Comparison of ENCODE assay signal across 8 cellular contexts in genomic region chr10:119198438-119198837, GRCh38. TPM values are rescaled to one million over a fixed set of nuclear protein-coding genes. Genes with fewer than 3 reads are reported as not detected.
DNase-seq lines count a peak whose midpoint lies in the region; ATAC-seq and TF ChIP-seq lines count a peak whose summit lies in the region.

No MANE protein-coding gene starts in this region.

- POLR2A ChIA-PET in WTC11 (lab: Charles Lee), result no interaction called here

- H3K4me1 ChIP-seq in heart right ventricle, result peaks cover 0 to 19% (median 0%) of the 10 kb centered on the region in 9 donors

- no peaks in the 10 kb centered on the region for H3K36me3 Mint-ChIP-seq in WTC11
- no peaks in the 10 kb centered on the region for H3K36me3 Mint-ChIP-seq in T-helper 2 cell treated with Interferon-gamma antibody and Interleukin-4, amounts not matched to agents 5 μg/mL and 100 μg/mL, for 36 hours (ENCODE audit: low read depth)

- no peak overlapping the region for H3K4me3 ChIP-seq in heart right ventricle
- H3K4me3 ChIP-seq in fibroblast of mammary gland (ENCODE audit: control insufficient read depth, low read depth, low read length), result no peak overlapping the region

- no peaks in the 10 kb centered on the region for H3K9me3 Mint-ChIP-seq in WTC11
- H3K9me3 Mint-ChIP-seq in T-helper 2 cell treated with Interferon-gamma antibody and Interleukin-4, amounts not matched to agents 5 μg/mL and 100 μg/mL, for 36 hours, result no peaks in the 10 kb centered on the region

- H3K9me3 ChIP-seq in heart right ventricle, result no peaks in the 10 kb centered on the region

- DNase-seq in heart right ventricle, result no peak
- no peak for DNase-seq in Right ventricle myocardium superior
- peak; percentile 51 for DNase-seq in WTC11 (ENCODE audit: low spot score)
- no peak for DNase-seq in fibroblast of mammary gland (ENCODE audit: low read depth)
- peak; percentile 8 for DNase-seq in stimulated activated naive CD4-positive, alpha-beta T cell treated with Interleukin-2 at 50 U/mL for 16 hours (lab: John Stamatoyannopoulos, UW)
- no peak for DNase-seq in NCI-H526 (lab: John Stamatoyannopoulos, UW)
- DNase-seq in T-helper 2 cell treated with Interferon-gamma antibody and Interleukin-4, amounts not matched to agents 5 μg/mL and 100 μg/mL, for 36 hours (ENCODE audit: low spot score), result no peak
- DNase-seq in NCI-H2029 (lab: John Stamatoyannopoulos, UW), result no peak

- intact Hi-C loops in heart right ventricle (cut with DNase I) (loop anchor here in 8 of 10 donors (2.0 to 5.0 kb wide), 6 partner anchors 246 to 344 kb away; partner anchors contain the start of gene RGS10 (in 4 of the 8)), Right ventricle myocardium superior (cut with DNase I) (loop anchor here (2.0 kb wide), 1 partner anchor 246 kb away; no protein-coding TSS in a partner anchor)

- CTCF ChIA-PET in WTC11 (lab: Charles Lee), result interaction anchor here (0.6 to 4.4 kb wide), 57 partner anchors 9 to 472 kb away, joined by 3 to 95 read pairs (median 6); partner anchors contain the start of genes DENND10, GRK5, SFXN4 and TIAL1

- no peaks in the 10 kb centered on the region for H3K36me3 ChIP-seq in heart right ventricle

- TF ChIP-seq CTCF in heart right ventricle (IDR thresholded peaks at IDR 0.05) (peak in 6 of 9 donors; percentile 13 to 45 (median 36)), WTC11 (IDR thresholded peaks at IDR 0.05) (peak; percentile 47), fibroblast of mammary gland (conservative IDR thresholded peaks at IDR 0.05; ENCODE audit: control insufficient read depth, insufficient read depth, low read depth, low read length) (peak; percentile 45)

- no peaks in the 10 kb centered on the region; the same call in 1 of the 2 replicates for H3K27me3 Mint-ChIP-seq in WTC11 (ENCODE audit: low read depth)
- no peaks in the 10 kb centered on the region for H3K27me3 Mint-ChIP-seq in T-helper 2 cell treated with Interferon-gamma antibody and Interleukin-4, amounts not matched to agents 5 μg/mL and 100 μg/mL, for 36 hours (ENCODE audit: low read depth)

- H3K27ac ChIP-seq in heart right ventricle, result no peak overlapping the region

- ATAC-seq in heart right ventricle (peak in 1 of 8 donors; percentile 10), Right ventricle myocardium superior (ENCODE audit: poor library complexity) (no peak), WTC11 (peak; percentile 70)

- WGBS in heart right ventricle, 2 donors, result 48 to 55% methylated on average over 7 of the region's 7 CpGs

- peaks cover 0 to 4% (median 0%) of the 10 kb centered on the region in 7 donors for H3K27me3 ChIP-seq in heart right ventricle

- H3K4me3 Mint-ChIP-seq in WTC11, result no peak overlapping the region
- H3K4me3 Mint-ChIP-seq in T-helper 2 cell treated with Interferon-gamma antibody and Interleukin-4, amounts not matched to agents 5 μg/mL and 100 μg/mL, for 36 hours, result no peak overlapping the region

- H3K4me1 Mint-ChIP-seq in WTC11, result peaks cover 9% of the 10 kb centered on the region
- H3K4me1 Mint-ChIP-seq in T-helper 2 cell treated with Interferon-gamma antibody and Interleukin-4, amounts not matched to agents 5 μg/mL and 100 μg/mL, for 36 hours (ENCODE audit: low read depth), result peaks cover 26% of the 10 kb centered on the region

- H3K27ac Mint-ChIP-seq in WTC11, result no peak overlapping the region
- H3K27ac Mint-ChIP-seq in T-helper 2 cell treated with Interferon-gamma antibody and Interleukin-4, amounts not matched to agents 5 μg/mL and 100 μg/mL, for 36 hours, result no peak overlapping the region

TF ChIP-seq in WTC11, 78 proteins besides CTCF, POLR2A, EP300 and RAD21 (continues in another document):
- TF ChIP-seq ZBTB43 (CRISPR knock-in tag; IDR thresholded peaks at IDR 0.05) (no peak), ATF1 (CRISPR knock-in tag; IDR thresholded peaks at IDR 0.05) (no peak), SMAD4 (CRISPR knock-in tag; IDR thresholded peaks at IDR 0.05) (no peak), ZNF396 (CRISPR knock-in tag; IDR thresholded peaks at IDR 0.05; ENCODE audit: borderline replicate concordance) (no peak), NFYB (CRISPR knock-in tag; conservative IDR thresholded peaks at IDR 0.05; ENCODE audit: low read depth) (no peak), ZBTB21 (CRISPR knock-in tag; IDR thresholded peaks at IDR 0.05; ENCODE audit: borderline replicate concordance) (no peak)
- TF ChIP-seq, protein P1, sequence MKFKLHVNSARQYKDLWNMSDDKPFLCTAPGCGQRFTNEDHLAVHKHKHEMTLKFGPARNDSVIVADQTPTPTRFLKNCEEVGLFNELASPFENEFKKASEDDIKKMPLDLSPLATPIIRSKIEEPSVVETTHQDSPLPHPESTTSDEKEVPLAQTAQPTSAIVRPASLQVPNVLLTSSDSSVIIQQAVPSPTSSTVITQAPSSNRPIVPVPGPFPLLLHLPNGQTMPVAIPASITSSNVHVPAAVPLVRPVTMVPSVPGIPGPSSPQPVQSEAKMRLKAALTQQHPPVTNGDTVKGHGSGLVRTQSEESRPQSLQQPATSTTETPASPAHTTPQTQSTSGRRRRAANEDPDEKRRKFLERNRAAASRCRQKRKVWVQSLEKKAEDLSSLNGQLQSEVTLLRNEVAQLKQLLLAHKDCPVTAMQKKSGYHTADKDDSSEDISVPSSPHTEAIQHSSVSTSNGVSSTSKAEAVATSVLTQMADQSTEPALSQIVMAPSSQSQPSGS (CRISPR knock-in tag; IDR thresholded peaks at IDR 0.05; ENCODE audit: borderline replicate concordance, low read depth), result no peak
- TF ChIP-seq, protein P2, sequence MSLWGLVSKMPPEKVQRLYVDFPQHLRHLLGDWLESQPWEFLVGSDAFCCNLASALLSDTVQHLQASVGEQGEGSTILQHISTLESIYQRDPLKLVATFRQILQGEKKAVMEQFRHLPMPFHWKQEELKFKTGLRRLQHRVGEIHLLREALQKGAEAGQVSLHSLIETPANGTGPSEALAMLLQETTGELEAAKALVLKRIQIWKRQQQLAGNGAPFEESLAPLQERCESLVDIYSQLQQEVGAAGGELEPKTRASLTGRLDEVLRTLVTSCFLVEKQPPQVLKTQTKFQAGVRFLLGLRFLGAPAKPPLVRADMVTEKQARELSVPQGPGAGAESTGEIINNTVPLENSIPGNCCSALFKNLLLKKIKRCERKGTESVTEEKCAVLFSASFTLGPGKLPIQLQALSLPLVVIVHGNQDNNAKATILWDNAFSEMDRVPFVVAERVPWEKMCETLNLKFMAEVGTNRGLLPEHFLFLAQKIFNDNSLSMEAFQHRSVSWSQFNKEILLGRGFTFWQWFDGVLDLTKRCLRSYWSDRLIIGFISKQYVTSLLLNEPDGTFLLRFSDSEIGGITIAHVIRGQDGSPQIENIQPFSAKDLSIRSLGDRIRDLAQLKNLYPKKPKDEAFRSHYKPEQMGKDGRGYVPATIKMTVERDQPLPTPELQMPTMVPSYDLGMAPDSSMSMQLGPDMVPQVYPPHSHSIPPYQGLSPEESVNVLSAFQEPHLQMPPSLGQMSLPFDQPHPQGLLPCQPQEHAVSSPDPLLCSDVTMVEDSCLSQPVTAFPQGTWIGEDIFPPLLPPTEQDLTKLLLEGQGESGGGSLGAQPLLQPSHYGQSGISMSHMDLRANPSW (CRISPR knock-in tag; conservative IDR thresholded peaks at IDR 0.05; ENCODE audit: low read depth), result no peak
- TF ChIP-seq, protein P3, sequence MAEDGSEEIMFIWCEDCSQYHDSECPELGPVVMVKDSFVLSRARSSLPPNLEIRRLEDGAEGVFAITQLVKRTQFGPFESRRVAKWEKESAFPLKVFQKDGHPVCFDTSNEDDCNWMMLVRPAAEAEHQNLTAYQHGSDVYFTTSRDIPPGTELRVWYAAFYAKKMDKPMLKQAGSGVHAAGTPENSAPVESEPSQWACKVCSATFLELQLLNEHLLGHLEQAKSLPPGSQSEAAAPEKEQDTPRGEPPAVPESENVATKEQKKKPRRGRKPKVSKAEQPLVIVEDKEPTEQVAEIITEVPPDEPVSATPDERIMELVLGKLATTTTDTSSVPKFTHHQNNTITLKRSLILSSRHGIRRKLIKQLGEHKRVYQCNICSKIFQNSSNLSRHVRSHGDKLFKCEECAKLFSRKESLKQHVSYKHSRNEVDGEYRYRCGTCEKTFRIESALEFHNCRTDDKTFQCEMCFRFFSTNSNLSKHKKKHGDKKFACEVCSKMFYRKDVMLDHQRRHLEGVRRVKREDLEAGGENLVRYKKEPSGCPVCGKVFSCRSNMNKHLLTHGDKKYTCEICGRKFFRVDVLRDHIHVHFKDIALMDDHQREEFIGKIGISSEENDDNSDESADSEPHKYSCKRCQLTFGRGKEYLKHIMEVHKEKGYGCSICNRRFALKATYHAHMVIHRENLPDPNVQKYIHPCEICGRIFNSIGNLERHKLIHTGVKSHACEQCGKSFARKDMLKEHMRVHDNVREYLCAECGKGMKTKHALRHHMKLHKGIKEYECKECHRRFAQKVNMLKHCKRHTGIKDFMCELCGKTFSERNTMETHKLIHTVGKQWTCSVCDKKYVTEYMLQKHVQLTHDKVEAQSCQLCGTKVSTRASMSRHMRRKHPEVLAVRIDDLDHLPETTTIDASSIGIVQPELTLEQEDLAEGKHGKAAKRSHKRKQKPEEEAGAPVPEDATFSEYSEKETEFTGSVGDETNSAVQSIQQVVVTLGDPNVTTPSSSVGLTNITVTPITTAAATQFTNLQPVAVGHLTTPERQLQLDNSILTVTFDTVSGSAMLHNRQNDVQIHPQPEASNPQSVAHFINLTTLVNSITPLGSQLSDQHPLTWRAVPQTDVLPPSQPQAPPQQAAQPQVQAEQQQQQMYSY (CRISPR knock-in tag; IDR thresholded peaks at IDR 0.05), result no peak

RNA-seq across cellular contexts. Expression of gene GRK5, which starts 8.9 kb away (rescaled TPM):
- total RNA-seq in heart right ventricle (10 to 100 TPM; 11.8 to 80.5 (median 32.5) TPM), Right ventricle myocardium superior (47.6 TPM), WTC11 (2021) (1.9 to 2.3 TPM (median 2.2 TPM) in 3 replicates)
- 10 to 100 TPM; 19.4 to 20.2 TPM for polyA plus RNA-seq in heart right ventricle

RNA-seq across cellular contexts. Expression of gene PRDX3, which starts 19.8 kb away (rescaled TPM):
- total RNA-seq in heart right ventricle (100 to 1,000 TPM; 217 to 323 (median 286) TPM), Right ventricle myocardium superior (261 TPM), WTC11 (2021) (167 to 175 TPM (median 173 TPM) in 3 replicates)
- polyA plus RNA-seq in heart right ventricle, result 100 to 1,000 TPM in 1 of 2 donors, 10 to 100 TPM in 1; 75.4 to 185 TPM

RNA-seq across cellular contexts. Expression of gene SFXN4, which starts 32.9 kb away (rescaled TPM):
- total RNA-seq in heart right ventricle, result 10 to 100 TPM; 32.3 to 53.1 (median 43.3) TPM
- 10 to 100 TPM; 65.6 to 95.2 TPM for polyA plus RNA-seq in heart right ventricle
- total RNA-seq in Right ventricle myocardium superior, result 48.2 TPM
- total RNA-seq in WTC11 (2021), result 23.8 to 25.9 TPM (median 24.0 TPM) in 3 replicates

Comparison
In these comparisons a context has a peak if more than half of its experiments do, and no peak if none do; other contexts are left out.
1. DNase-seq: peak in WTC11 (single experiment) and stimulated activated naive CD4-positive, alpha-beta T cell treated with Interleukin-2 at 50 U/mL for 16 hours (single experiment); none in heart right ventricle (0 of 2), Right ventricle myocardium superior (single experiment), fibroblast of mammary gland (single experiment), NCI-H526 (0 of 2), T-helper 2 cell treated with Interferon-gamma antibody and Interleukin-4, amounts not matched to agents 5 μg/mL and 100 μg/mL, for 36 hours (single experiment) and NCI-H2029 (single experiment).
2. Peak in every context shown above with its lines, with median percentiles within 50 percentile points of each other: CTCF ChIP-seq.